26 cellular contexts compared by ENCODE assay signal in genomic region chr7:43116451-43116850, GRCh38. TPM values are rescaled to one million over a fixed set of nuclear protein-coding genes. Genes with fewer than 3 reads are reported as not detected.
"Had no signal": no experiment of that assay in that cellular context is flagged by ENCODE, and none has a peak within 500 bp of the region (broad histone marks: within the 10 kb centered on the region; RNA-seq: fewer than 3 reads in every experiment).

No MANE protein-coding gene starts in this region.

- H3K36me3 ChIP-seq: Peyer's patch, SJSA1 had no signal

- H3K9me3 Mint-ChIP-seq: activated CD4-positive, alpha-beta T cell treated with anti-CD3 and anti-CD28 coated beads, Interleukin-2, amount 10 ng/mL, durations not matched to agents 24 days and 14 days; activated naive CD4-positive, alpha-beta T cell treated with anti-CD3 and anti-CD28 coated beads for 36 hours; activated T-helper 17 cell treated with anti-CD3 and anti-CD28 coated beads, Interleukin-2, amount 50 U/mL, for 72 hours; WTC11 had no signal

- H3K27ac Mint-ChIP-seq: activated CD4-positive, alpha-beta T cell treated with anti-CD3 and anti-CD28 coated beads, Interleukin-2, amount 10 ng/mL, durations not matched to agents 24 days and 14 days; activated naive CD4-positive, alpha-beta T cell treated with anti-CD3 and anti-CD28 coated beads for 36 hours; activated naive CD8-positive, alpha-beta T cell; activated T-helper 17 cell treated with anti-CD3 and anti-CD28 coated beads, Interleukin-2, amount 50 U/mL, for 72 hours had no signal

- H3K9me3 ChIP-seq: Peyer's patch, SJSA1 had no signal

- H3K27ac ChIP-seq: Peyer's patch, RWPE1 had no signal

- DNase-seq: activated CD4-positive, alpha-beta T cell treated with anti-CD3 and anti-CD28 coated beads, Interleukin-2, amount 10 ng/mL, durations not matched to agents 24 days and 14 days; activated CD4-positive, alpha-beta T cell treated with anti-CD3 and anti-CD28 coated beads, Interleukin-2, amount 50 U/mL, for 48 hours; activated CD4-positive, CD25-positive, alpha-beta regulatory T cell treated with anti-CD3 and anti-CD28 coated beads, Interleukin-2, amount 50 U/mL, for 72 hours; activated CD8-positive, alpha-beta memory T cell treated with anti-CD3 and anti-CD28 coated beads for 24 hours; activated gamma-delta T cell; activated naive CD4-positive, alpha-beta T cell treated with anti-CD3 and anti-CD28 coated beads for 36 hours; activated T-cell treated with anti-CD3 and anti-CD28 coated beads, Interleukin-2, amount 50 U/mL, for 48 hours; central memory CD4-positive, alpha-beta T cell; KG1; NCI-H1105; NCI-H1436; NCI-H187; NCI-H2081; NCI-H510A treated with DMSO at 0.1 percent for 48 hours; NCI-H69; NK-92 treated with Interleukin-12 subunit alpha and Interleukin-12 subunit beta, amount 100 ng/mL, for 24 hours; Peyer's patch; Right ventricle myocardium superior; SW 1271 had no signal

- H3K36me3 Mint-ChIP-seq: activated naive CD8-positive, alpha-beta T cell; WTC11 had no signal

- H3K4me3 ChIP-seq: Peyer's patch, SJSA1 had no signal

- H3K4me3 Mint-ChIP-seq: activated CD4-positive, alpha-beta T cell treated with anti-CD3 and anti-CD28 coated beads, Interleukin-2, amount 10 ng/mL, durations not matched to agents 24 days and 14 days; activated naive CD4-positive, alpha-beta T cell treated with anti-CD3 and anti-CD28 coated beads for 36 hours; activated naive CD8-positive, alpha-beta T cell; activated T-helper 17 cell treated with anti-CD3 and anti-CD28 coated beads, Interleukin-2, amount 50 U/mL, for 72 hours; WTC11 had no signal

RNA-seq across cellular contexts. Expression of gene HECW1, which starts 4.0 kb away (rescaled TPM):
- total RNA-seq: activated CD4-positive, alpha-beta T cell treated with anti-CD3 and anti-CD28 coated beads, Interleukin-2, amount 10 ng/mL, durations not matched to agents 24 days and 14 days; activated naive CD4-positive, alpha-beta T cell treated with anti-CD3 and anti-CD28 coated beads for 36 hours; activated T-helper 17 cell treated with anti-CD3 and anti-CD28 coated beads, Interleukin-2, amount 50 U/mL, for 72 hours; LHCN-M2; Right ventricle myocardium superior; T-helper 1 cell treated with Interleukin-12 subunit alpha and Interleukin-12 subunit beta and Interleukin-4 antibody, amounts not matched to agents 30 ng/mL and 1 ng/mL, for 36 hours had no signal
